In the genomic region with DNA sequence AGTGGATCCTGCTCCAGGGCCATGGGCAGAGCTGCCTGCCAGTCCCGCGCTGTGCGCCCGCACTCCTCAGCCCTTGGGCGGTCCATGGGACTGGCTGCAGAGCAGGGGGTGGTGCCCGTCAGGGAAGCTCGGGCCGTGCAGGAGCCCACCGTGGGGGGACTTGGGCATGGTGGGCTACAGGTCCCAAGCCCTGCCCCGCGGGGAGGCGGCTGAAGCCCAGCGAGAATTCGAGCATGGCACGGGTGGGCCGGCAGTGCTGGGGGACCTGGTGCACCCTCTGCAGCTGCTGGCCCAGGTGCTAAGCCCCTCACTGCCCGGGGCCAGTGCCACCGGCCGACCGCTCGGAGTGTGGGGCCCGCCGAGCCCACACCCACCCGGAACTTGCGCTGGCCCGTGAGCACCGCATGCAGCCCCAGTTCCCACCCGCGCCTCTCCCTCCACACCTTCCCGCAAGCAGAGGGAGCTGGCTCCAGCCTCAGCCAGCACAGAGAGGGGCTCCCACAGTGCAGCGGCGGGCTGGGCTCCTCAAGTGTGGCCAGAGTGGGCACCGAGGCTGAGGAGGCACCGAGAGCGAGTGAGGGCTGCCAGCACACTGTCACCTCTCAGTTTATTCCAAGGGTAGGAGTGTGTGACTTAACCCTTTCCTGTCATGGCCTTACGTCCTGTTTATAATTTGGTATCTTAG, we compare ENCODE assay signal across 24 cellular contexts.
A peak's percentile ranks its signal among the peaks of the same experiment; 100 is the strongest.
DNase-seq lines count a peak whose midpoint lies in the region; ATAC-seq, FAIRE-seq and TF ChIP-seq lines count a peak whose summit lies in the region.
"Had no signal": no experiment of that assay in that cellular context is flagged by ENCODE, and none has a peak within 500 bp of the region (broad histone marks: within the 10 kb centered on the region; RNA-seq: fewer than 3 reads in every experiment).

No MANE protein-coding gene starts in this region.

- peak overlapping the region in 3 of 5 experiments; percentile 80 to 93 (median 87) for H3K27ac Mint-ChIP-seq in brain
- H3K27ac Mint-ChIP-seq: CD14-positive monocyte; CD4-positive, alpha-beta T cell; CD8-positive, alpha-beta memory T cell; GM23338 had no signal

- H3K27ac ChIP-seq in right cardiac atrium (ENCODE audit: low read length) (no peak overlapping the region), kidney (ENCODE audit: low read depth in 2 of 2, low read length in 2 of 2) (no peak overlapping the region)
- H3K27ac ChIP-seq: A549; BLaER1 treated with 17β-estradiol and CSF1 and Interleukin-3, amounts not matched to agents 10 nM and 100 nM had no signal

- H3K4me3 Mint-ChIP-seq in brain, result no peak overlapping the region
- H3K4me3 Mint-ChIP-seq: CD14-positive monocyte; CD4-positive, alpha-beta T cell; GM23338; H9 had no signal

- ATAC-seq in right cardiac atrium, result peak in 1 of 2 donors; percentile 21
- ATAC-seq in Right ventricle myocardium superior (ENCODE audit: poor library complexity), result no peak
- ATAC-seq: A549, GM23338, HCT116 had no signal

- H3K36me3 Mint-ChIP-seq in brain, result no peaks in the 10 kb centered on the region
- H3K36me3 Mint-ChIP-seq: CD14-positive monocyte; CD8-positive, alpha-beta memory T cell had no signal

- H3K9me3 Mint-ChIP-seq in brain, result peaks cover 0 to 10% (median 0%) of the 10 kb centered on the region in 5 experiments
- H3K9me3 Mint-ChIP-seq: CD4-positive, alpha-beta T cell had no signal

- no peaks in the 10 kb centered on the region for H3K4me1 ChIP-seq in right cardiac atrium (ENCODE audit: control insufficient read depth, insufficient read depth, low read length)
- no peaks in the 10 kb centered on the region for H3K4me1 ChIP-seq in kidney (ENCODE audit: control insufficient read depth in 1 of 2, insufficient read depth in 1 of 2, low read depth in 1 of 2, low read length in 2 of 2)
- H3K4me1 ChIP-seq: A549 had no signal

- peaks cover 5% of the 10 kb centered on the region for H3K27me3 Mint-ChIP-seq in brain

- intact Hi-C loops in right cardiac atrium (cut with DNase I), result no loop called here
- intact Hi-C loops in Right ventricle myocardium superior (cut with DNase I), result no loop called here
- intact Hi-C loops in kidney (cut with DNase I), result no loop called here

- WGBS in right cardiac atrium, result 95% methylated on average over 36 of the region's 36 CpGs

- H3K4me3 ChIP-seq in right cardiac atrium (ENCODE audit: low read length), result no peak overlapping the region
- H3K4me3 ChIP-seq in kidney (ENCODE audit: low read length in 2 of 2), result no peak overlapping the region
- H3K4me3 ChIP-seq: A549, GM23338 had no signal

- DNase-seq in right cardiac atrium (peak in 2 of 3 donors; percentile 42 to 53), Right ventricle myocardium superior (no peak), kidney (peak; percentile 63), midbrain (lab: John Stamatoyannopoulos, UW) (no peak), NCI-H748 treated with DMSO at 0.1 percent for 48 hours (lab: John Stamatoyannopoulos, UW) (no peak)
- DNase-seq: 8988T; ACHN; AML-193; BE2C; CD4-positive, alpha-beta T cell; CD8-positive, alpha-beta memory T cell; DMS 273 treated with DMSO at 0.1 percent for 48 hours; DMS79 treated with DMSO at 0.1 percent for 48 hours; GF-D8; H9 had no signal

- H3K27me3 ChIP-seq in right cardiac atrium (ENCODE audit: control insufficient read depth, insufficient read depth), result no peaks in the 10 kb centered on the region
- H3K27me3 ChIP-seq: BE2C; BLaER1 treated with 17β-estradiol and CSF1 and Interleukin-3, amounts not matched to agents 10 nM and 100 nM had no signal

- no peaks in the 10 kb centered on the region for H3K36me3 ChIP-seq in kidney (ENCODE audit: control insufficient read depth in 1 of 2, insufficient read depth in 2 of 2, low read length in 2 of 2)
- H3K36me3 ChIP-seq: BLaER1 treated with 17β-estradiol and CSF1 and Interleukin-3, amounts not matched to agents 10 nM and 100 nM had no signal

- no peak overlapping the region for H3K9ac ChIP-seq in kidney (ENCODE audit: low read length in 2 of 2)
- H3K9ac ChIP-seq: BLaER1 treated with 17β-estradiol and CSF1 and Interleukin-3, amounts not matched to agents 10 nM and 100 nM had no signal

- TF ChIP-seq CTCF in brain (conservative IDR thresholded peaks at IDR 0.05), result no peak
- TF ChIP-seq CTCF in kidney (IDR thresholded peaks at IDR 0.05; ENCODE audit: borderline replicate concordance, extremely low read depth, insufficient read depth), result no peak

- FAIRE-seq in kidney (lab: Jason Lieb, UNC), result no peak
- FAIRE-seq: A549, D721Med, GM12891, GM18507 had no signal

- no peaks in the 10 kb centered on the region for H3K9me3 ChIP-seq in right cardiac atrium (ENCODE audit: control insufficient read depth, low read length)
- no peaks in the 10 kb centered on the region for H3K9me3 ChIP-seq in kidney (ENCODE audit: control insufficient read depth in 1 of 2, low read length in 2 of 2)
- H3K9me3 ChIP-seq: A549, BE2C had no signal

- peaks cover 54% of the 10 kb centered on the region for H3K4me1 Mint-ChIP-seq in brain
- H3K4me1 Mint-ChIP-seq: CD14-positive monocyte; CD8-positive, alpha-beta memory T cell; GM23338 had no signal

Comparison
In these comparisons a context has a peak if more than half of its experiments do, and no peak if none do; other contexts are left out.
1. DNase-seq: peak in right cardiac atrium (2 of 3) and kidney (single experiment); none in Right ventricle myocardium superior (single experiment), midbrain (single experiment) and NCI-H748 treated with DMSO at 0.1 percent for 48 hours (single experiment).